1 cellular context compared by ENCODE assay signal in genomic region chr20:34129518-34130162, GRCh38.
A peak's percentile ranks its signal among the peaks of the same experiment; 100 is the strongest.
TF ChIP-seq lines count a peak whose summit lies in the region.

No MANE protein-coding gene starts in this region.

TF ChIP-seq in HepG2, 621 proteins besides CTCF, POLR2A, EP300 and RAD21 (continued from another document):
- TF ChIP-seq MXD3 (CRISPR knock-in tag; IDR thresholded peaks at IDR 0.05) (no peak), HINFP (CRISPR knock-in tag; IDR thresholded peaks at IDR 0.05; ENCODE audit: low read depth) (0 out of 2 replicates have a peak, but pooled peaks have one; percentile 51), RARA (CRISPR knock-in tag; IDR thresholded peaks at IDR 0.05) (peak; percentile 13; the same call in 1 of the 2 replicates), SAP130 (CRISPR knock-in tag; IDR thresholded peaks at IDR 0.05; ENCODE audit: low read depth) (peak; percentile 46; the same call in 1 of the 2 replicates), THAP11 (CRISPR knock-in tag; IDR thresholded peaks at IDR 0.05) (peak; percentile 72), ERF (CRISPR knock-in tag; IDR thresholded peaks at IDR 0.05) (peak; percentile 80), MEF2D (CRISPR knock-in tag; IDR thresholded peaks at IDR 0.05) (peak; percentile 66; the same call in 1 of the 2 replicates), TEAD3 (CRISPR knock-in tag; optimal IDR thresholded peaks at IDR 0.05; ENCODE audit: borderline replicate concordance) (peak; percentile 76), ZNF124 (CRISPR knock-in tag; IDR thresholded peaks at IDR 0.05) (0 out of 2 replicates have a peak, but pooled peaks have one; percentile 33), KLF11 (CRISPR knock-in tag; IDR thresholded peaks at IDR 0.05) (peak; percentile 85; the same call in 1 of the 2 replicates), HDAC1 (CRISPR knock-in tag; IDR thresholded peaks at IDR 0.05) (0 out of 2 replicates have a peak, but pooled peaks have one; percentile 25), MTA1 (CRISPR knock-in tag; IDR thresholded peaks at IDR 0.05; ENCODE audit: borderline replicate concordance) (no peak), FOXK1 (CRISPR knock-in tag; IDR thresholded peaks at IDR 0.05; ENCODE audit: borderline replicate concordance, low read depth) (peak; percentile 60; the same call in 1 of the 2 replicates), HMGXB4 (CRISPR knock-in tag; IDR thresholded peaks at IDR 0.05; ENCODE audit: borderline replicate concordance in 1 of 2, low read depth in 1 of 2) (peak in 1 of 2 experiments; percentile 77; a peak in 2 of 4 replicates), RFX5 (IDR thresholded peaks at IDR 0.05; ENCODE audit: low read depth, low read length) (0 out of 2 replicates have a peak, but pooled peaks have one; percentile 25), ZNF589 (CRISPR knock-in tag; conservative IDR thresholded peaks at IDR 0.05) (no peak), ZNF781 (CRISPR knock-in tag; IDR thresholded peaks at IDR 0.05; ENCODE audit: borderline replicate concordance, not compliant biosample characterization) (peak; percentile 78), ESRRA (CRISPR knock-in tag; IDR thresholded peaks at IDR 0.05; ENCODE audit: low read depth) (0 out of 2 replicates have a peak, but pooled peaks have one; percentile 24), ZNF614 (CRISPR knock-in tag; IDR thresholded peaks at IDR 0.05; ENCODE audit: borderline replicate concordance) (peak; percentile 85; the same call in 1 of the 2 replicates), ZNF572 (CRISPR knock-in tag; IDR thresholded peaks at IDR 0.05) (no peak), SOX13 (IDR thresholded peaks at IDR 0.05) (no peak), SOX13 (CRISPR knock-in tag; conservative IDR thresholded peaks at IDR 0.05 in 1 of 2, IDR thresholded peaks at IDR 0.05 in 1 of 2) (peak in 1 of 2 experiments; percentile 47; a peak in 1 of 4 replicates), ZNF382 (CRISPR knock-in tag; IDR thresholded peaks at IDR 0.05; ENCODE audit: borderline replicate concordance) (no peak), CBX5 (CRISPR knock-in tag; IDR thresholded peaks at IDR 0.05; ENCODE audit: borderline replicate concordance) (0 out of 2 replicates have a peak, but pooled peaks have one; percentile 70)
TF ChIP-seq in HepG2: peak in this region for 91.
